ENCODE assay signal across 10 cellular contexts in genomic region chrX:153782324-153782723, GRCh38. TPM values are rescaled to one million over a fixed set of nuclear protein-coding genes. Genes with fewer than 3 reads are reported as not detected.
DNase-seq lines count a peak whose midpoint lies in the region; ATAC-seq lines count a peak whose summit lies in the region.
"Had no signal": no experiment of that assay in that cellular context is flagged by ENCODE, and none has a peak within 500 bp of the region (broad histone marks: within the 10 kb centered on the region; RNA-seq: fewer than 3 reads in every experiment).

No MANE protein-coding gene starts in this region.

- peaks cover 7% of the 10 kb centered on the region for H3K4me1 ChIP-seq in muscle layer of colon (ENCODE audit: insufficient read depth, low read length)

- in situ Hi-C loops in SK-MEL-5 (cut with HindIII; ENCODE audit: low pct_unique_long_range_greater_than_20kb, low sequenced_read_pairs): no loop called here

- peaks cover 9% of the 10 kb centered on the region for H3K36me3 ChIP-seq in muscle layer of colon (ENCODE audit: insufficient read depth, low read length)

- ATAC-seq in HG03342 (IDR thresholded peaks at IDR 0.05; ENCODE audit: unreplicated experiment) (no peak), HG02885 (IDR thresholded peaks at IDR 0.05; ENCODE audit: poor library complexity, unreplicated experiment) (no peak)

- no peak overlapping the region for H3K4me3 ChIP-seq in muscle layer of colon (ENCODE audit: low read depth in 1 of 2, low read length in 2 of 2)

- H3K9ac ChIP-seq in muscle layer of colon (ENCODE audit: low read length): no peak overlapping the region

- peak overlapping the region; percentile 63 for H3K27ac ChIP-seq in muscle layer of colon (ENCODE audit: low read depth, low read length)

- H3K27me3 ChIP-seq in muscle layer of colon (ENCODE audit: control insufficient read depth in 1 of 2, insufficient read depth in 2 of 2, low read length in 2 of 2): peaks cover 0 to 23% of the 10 kb centered on the region in 2 donors

- no peaks in the 10 kb centered on the region for H3K9me3 ChIP-seq in muscle layer of colon (ENCODE audit: low read length)

- peak; percentile 44 for DNase-seq in DMS79 (lab: John Stamatoyannopoulos, UW)
- DNase-seq in NCI-H146 (lab: John Stamatoyannopoulos, UW): peak; percentile 64
- peak; percentile 22 for DNase-seq in SK-MEL-5 (ENCODE audit: low read depth, low spot score)
- no peak for DNase-seq in activated CD8-positive, alpha-beta memory T cell treated with anti-CD3 and anti-CD28 coated beads, Interleukin-2, amount 50 U/mL, for 48 hours
- no peak for DNase-seq in activated effector memory CD4-positive, alpha-beta T cell treated with anti-CD3 and anti-CD28 coated beads, Interleukin-2, amount 50 U/mL, for 16 hours
- DNase-seq: activated CD4-positive, CD25-positive, alpha-beta regulatory T cell treated with anti-CD3 and anti-CD28 coated beads, Interleukin-2, amount 50 U/mL, for 72 hours; activated naive CD4-positive, alpha-beta T cell treated with anti-CD3 and anti-CD28 coated beads for 36 hours had no signal

RNA-seq across cellular contexts. Expression of gene SRPK3, which starts 1.5 kb away (rescaled TPM):
- 0.05 TPM in 1 of 2 replicates, not detected in the other for total RNA-seq in SK-MEL-5 (2014; rRNA removed; shearing (Covaris generic))
- 0.08 TPM in 1 of 2 replicates, not detected in the other for polyA plus RNA-seq in SK-MEL-5 (2015; cell fraction: cytosol; rRNA removed)
- polyA plus RNA-seq in SK-MEL-5 (2015; cell fraction: nucleus; rRNA removed): 0.22 TPM in 1 of 2 replicates, not detected in the other
- total RNA-seq: activated naive CD4-positive, alpha-beta T cell treated with anti-CD3 and anti-CD28 coated beads for 36 hours had no signal

RNA-seq across cellular contexts. Expression of gene IDH3G, which starts 11.9 kb away (rescaled TPM):
- 87.1 and 93.3 TPM in 2 replicates for total RNA-seq in SK-MEL-5 (2014; rRNA removed; shearing (Covaris generic))
- polyA plus RNA-seq in SK-MEL-5 (2015; cell fraction: cytosol; rRNA removed): 102 and 113 TPM in 2 replicates
- 145 and 175 TPM in 2 replicates for polyA plus RNA-seq in SK-MEL-5 (2015; cell fraction: nucleus; rRNA removed)

RNA-seq across cellular contexts. Expression of gene SSR4, which starts 12.1 kb away (rescaled TPM):
- total RNA-seq in SK-MEL-5 (2014; rRNA removed; shearing (Covaris generic)): 382 and 384 TPM in 2 replicates
- polyA plus RNA-seq in SK-MEL-5 (2015; cell fraction: cytosol; rRNA removed): 639 and 689 TPM in 2 replicates
- polyA plus RNA-seq in SK-MEL-5 (2015; cell fraction: nucleus; rRNA removed): 189 and 279 TPM in 2 replicates

RNA-seq across cellular contexts. Expression of gene PLXNB3, which starts 18.3 kb away (rescaled TPM):
- total RNA-seq in SK-MEL-5 (2014; rRNA removed; shearing (Covaris generic)): 2.7 and 4.8 TPM in 2 replicates
- 12.9 and 14.1 TPM in 2 replicates for polyA plus RNA-seq in SK-MEL-5 (2015; cell fraction: cytosol; rRNA removed)
- 49.6 and 56.0 TPM in 2 replicates for polyA plus RNA-seq in SK-MEL-5 (2015; cell fraction: nucleus; rRNA removed)

RNA-seq across cellular contexts. Expression of gene PDZD4, which starts 48.0 kb away (rescaled TPM):
- total RNA-seq in SK-MEL-5 (2014; rRNA removed; shearing (Covaris generic)): 14.6 and 15.2 TPM in 2 replicates
- polyA plus RNA-seq in SK-MEL-5 (2015; cell fraction: cytosol; rRNA removed): 21.7 and 24.1 TPM in 2 replicates
- polyA plus RNA-seq in SK-MEL-5 (2015; cell fraction: nucleus; rRNA removed): 115 and 121 TPM in 2 replicates

Comparison
In these comparisons a context has a peak if more than half of its experiments do, and no peak if none do; other contexts are left out.
1. DNase-seq: peak in DMS79 (single experiment), NCI-H146 (single experiment) and SK-MEL-5 (single experiment); none in activated CD8-positive, alpha-beta memory T cell treated with anti-CD3 and anti-CD28 coated beads, Interleukin-2, amount 50 U/mL, for 48 hours (single experiment) and activated effector memory CD4-positive, alpha-beta T cell treated with anti-CD3 and anti-CD28 coated beads, Interleukin-2, amount 50 U/mL, for 16 hours (single experiment).